ENCODE assay signal across 23 cellular contexts in genomic region chr14:104344815-104345214, GRCh38.
"Had no signal": no experiment of that assay in that cellular context is flagged by ENCODE, and none has a peak within 500 bp of the region (broad histone marks: within the 10 kb centered on the region; RNA-seq: fewer than 3 reads in every experiment).

No MANE protein-coding gene starts in this region.

- H3K27ac Mint-ChIP-seq: activated B cell treated with CpG ODN at 0.5 μM for 24 hours; activated CD4-positive, alpha-beta T cell treated with anti-CD3 and anti-CD28 coated beads for 36 hours; activated naive CD8-positive, alpha-beta T cell treated with anti-CD3 and anti-CD28 coated beads for 36 hours; activated T-cell treated with anti-CD3 and anti-CD28 coated beads, Interleukin-2, amount 50 U/mL, for 24 hours; activated T-helper 17 cell treated with anti-CD3 and anti-CD28 coated beads, Interleukin-2, amount 50 U/mL, for 72 hours; endodermal cell had no signal

- H3K4me3 Mint-ChIP-seq: activated B cell treated with CpG ODN at 0.5 μM for 24 hours; activated CD4-positive, alpha-beta T cell treated with anti-CD3 and anti-CD28 coated beads for 36 hours; activated naive CD8-positive, alpha-beta T cell treated with anti-CD3 and anti-CD28 coated beads for 36 hours; activated T-cell treated with anti-CD3 and anti-CD28 coated beads, Interleukin-2, amount 50 U/mL, for 24 hours; activated T-helper 17 cell treated with anti-CD3 and anti-CD28 coated beads, Interleukin-2, amount 50 U/mL, for 72 hours; endodermal cell; naive thymus-derived CD8-positive, alpha-beta T cell had no signal

- H3K27me3 Mint-ChIP-seq: activated naive CD8-positive, alpha-beta T cell treated with anti-CD3 and anti-CD28 coated beads for 36 hours had no signal

- H3K27ac ChIP-seq: coronary artery, esophagus squamous epithelium, gastrocnemius medialis, left ventricle myocardium inferior, prostate gland, spleen, thoracic aorta, upper lobe of left lung had no signal

- H3K9me3 Mint-ChIP-seq: activated T-cell treated with anti-CD3 and anti-CD28 coated beads, Interleukin-2, amount 50 U/mL, for 24 hours had no signal

- DNase-seq: activated B cell treated with CpG ODN at 0.5 μM for 24 hours; activated CD4-positive, alpha-beta T cell treated with anti-CD3 and anti-CD28 coated beads for 36 hours; activated CD4-positive, alpha-beta T cell treated with anti-CD3 and anti-CD28 coated beads, Interleukin-2, amount 50 U/mL, for 4 hours; activated CD8-positive, alpha-beta memory T cell treated with anti-CD3 and anti-CD28 coated beads for 24 hours; activated CD8-positive, alpha-beta memory T cell treated with anti-CD3 and anti-CD28 coated beads, Interleukin-2, amount 50 U/mL, for 4 hours; activated naive CD4-positive, alpha-beta T cell; activated naive CD8-positive, alpha-beta T cell treated with anti-CD3 and anti-CD28 coated beads for 36 hours; esophagus squamous epithelium; gastrocnemius medialis; hypothalamus; left ventricle myocardium inferior; spleen; stimulated activated CD4-positive, alpha-beta T cell treated with anti-CD3 and anti-CD28 coated beads, Interleukin-4, amount 100 ng/mL, for 1 hour; stimulated activated naive CD4-positive, alpha-beta T cell treated with Interleukin-2 at 50 U/mL for 16 hours; T1000 had no signal

- H3K4me1 Mint-ChIP-seq: activated B cell treated with CpG ODN at 0.5 μM for 24 hours; activated CD4-positive, alpha-beta T cell treated with anti-CD3 and anti-CD28 coated beads for 36 hours; endodermal cell had no signal

- ATAC-seq: activated CD4-positive, alpha-beta T cell treated with anti-CD3 and anti-CD28 coated beads for 36 hours; activated T-helper 17 cell treated with anti-CD3 and anti-CD28 coated beads, Interleukin-2, amount 50 U/mL, for 72 hours; gastrocnemius medialis; naive thymus-derived CD8-positive, alpha-beta T cell had no signal

- H3K36me3 Mint-ChIP-seq: activated naive CD8-positive, alpha-beta T cell treated with anti-CD3 and anti-CD28 coated beads for 36 hours had no signal
